In the genomic region with DNA sequence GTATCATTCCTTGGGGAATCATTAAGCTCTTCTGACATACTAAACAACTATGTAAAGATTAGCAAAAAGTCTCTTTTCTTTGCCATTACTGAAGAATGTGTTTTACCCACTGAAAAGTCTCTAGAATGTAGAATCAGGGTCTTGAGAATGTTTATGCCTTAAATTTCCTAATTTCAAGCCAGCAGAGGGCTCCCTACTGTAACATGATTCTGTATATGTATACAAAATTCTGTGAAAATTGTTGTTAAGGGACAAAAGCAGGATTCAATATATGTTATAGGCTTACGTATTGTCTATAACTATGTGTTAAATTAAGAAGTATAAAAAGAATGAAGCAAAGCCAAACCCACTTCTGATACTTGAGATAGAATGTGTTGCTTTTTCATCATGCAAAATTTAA, we compare ENCODE assay signal across 9 cellular contexts.
DNase-seq lines count a peak whose midpoint lies in the region; ATAC-seq and TF ChIP-seq lines count a peak whose summit lies in the region.
"Had no signal": no experiment of that assay in that cellular context is flagged by ENCODE, and none has a peak within 500 bp of the region (broad histone marks: within the 10 kb centered on the region; RNA-seq: fewer than 3 reads in every experiment).

No MANE protein-coding gene starts in this region.

- H3K27me3 ChIP-seq in IMR-90 (ENCODE audit: control insufficient read depth, insufficient read depth, low read length) = no peaks in the 10 kb centered on the region
- H3K27me3 ChIP-seq in spleen (replicated peaks in 1 of 7) = no peaks in the 10 kb centered on the region

- TF ChIP-seq POLR2A in IMR-90 (IDR thresholded peaks at IDR 0.05; ENCODE audit: low read depth, low read length) (no peak), spleen (IDR thresholded peaks at IDR 0.05) (no peak)

- no peak overlapping the region for H4K5ac ChIP-seq in IMR-90 (ENCODE audit: low read depth, low read length)

- BruUV-seq in Calu3 (replicated peaks; lab: Mats Ljungman, UMichigan) (no TSS peak), IMR-90 (replicated peaks; lab: Mats Ljungman, UMichigan) (no TSS peak)

- H2BK20ac ChIP-seq in IMR-90 (ENCODE audit: low read depth, low read length) = no peak overlapping the region

- no peaks in the 10 kb centered on the region for H3K9me1 ChIP-seq in IMR-90 (ENCODE audit: insufficient read depth, low read length)

- no peak overlapping the region for H2BK15ac ChIP-seq in IMR-90 (ENCODE audit: low read depth, low read length)

- no peak overlapping the region for H3K27ac Mint-ChIP-seq in Calu3 (ENCODE audit: unreplicated experiment)

- H3K9ac ChIP-seq in IMR-90 (ENCODE audit: low read depth, low read length) = no peak overlapping the region

- H3K4me1 ChIP-seq in IMR-90 (ENCODE audit: control insufficient read depth, insufficient read depth, low read length) (no peaks in the 10 kb centered on the region), spleen (no peaks in the 10 kb centered on the region)

- no peak overlapping the region for H2BK120ac ChIP-seq in IMR-90 (ENCODE audit: low read depth, low read length)

- H3K4ac ChIP-seq in IMR-90 (ENCODE audit: low read depth, low read length) = no peak overlapping the region

- H3K4me3 Mint-ChIP-seq in Calu3 (ENCODE audit: low read depth, unreplicated experiment) = no peak overlapping the region

- peaks cover 12% of the 10 kb centered on the region for H3K4me1 Mint-ChIP-seq in Calu3 (ENCODE audit: low read depth, unreplicated experiment)

- no CpG with 5 or more reads among the region's 1 CpG for WGBS in IMR-90 (ENCODE audit: extremely low coverage in 2 of 2, insufficient read length in 1 of 2), 2 experiments
- WGBS in spleen, 5 donors = 62 to 80% (median 70%) methylated on average over 1 of the region's 1 CpG

- DNase-seq in Calu3 (no peak), IMR-90 (peak; percentile 1), kidney tubule cell (ENCODE audit: low spot score) (peak; percentile 4), spleen (no peak), NCI-H82 treated with DMSO at 0.1 percent for 48 hours (lab: John Stamatoyannopoulos, UW; ENCODE audit: unreplicated experiment) (no peak)
- no peak for DNase-seq in activated effector memory CD4-positive, alpha-beta T cell treated with Interleukin-2 at 50 U/mL for 16 hours
- DNase-seq: H7 had no signal

- H2AK9ac ChIP-seq in IMR-90 (replicated peaks; ENCODE audit: low read depth, low read length, poor library complexity) = no peak overlapping the region

- H3K27ac ChIP-seq in IMR-90 (ENCODE audit: insufficient read depth, low read length) (no peak overlapping the region), VCaP (no peak overlapping the region), spleen (no peak overlapping the region)

- no peak for ATAC-seq in IMR-90 (ENCODE audit: low read depth)
- no peak for ATAC-seq in HG02623 (IDR thresholded peaks at IDR 0.05; ENCODE audit: unreplicated experiment)

- no peak overlapping the region for H2AK5ac ChIP-seq in IMR-90 (ENCODE audit: low read depth, low read length)

- H3K36me3 ChIP-seq in IMR-90 (ENCODE audit: control insufficient read depth, insufficient read depth, low read length) = no peaks in the 10 kb centered on the region
- no peaks in the 10 kb centered on the region for H3K36me3 ChIP-seq in spleen

- no peak overlapping the region for H3K56ac ChIP-seq in IMR-90 (ENCODE audit: extremely low read depth, insufficient read depth, low read length)

- H3K18ac ChIP-seq in IMR-90 (ENCODE audit: low read depth, low read length) = no peak overlapping the region

- H3K36me3 Mint-ChIP-seq in Calu3 (ENCODE audit: insufficient read depth, unreplicated experiment) = no peaks in the 10 kb centered on the region

- no peaks in the 10 kb centered on the region for H3K9me3 Mint-ChIP-seq in Calu3 (ENCODE audit: low read depth, unreplicated experiment)

- H3K4me3 ChIP-seq in IMR-90 (ENCODE audit: insufficient read depth, low read depth, low read length) (no peak overlapping the region), spleen (no peak overlapping the region)

- H3K23ac ChIP-seq in IMR-90 (ENCODE audit: low read depth, low read length) = no peak overlapping the region

- H2BK5ac ChIP-seq in IMR-90 (ENCODE audit: low read depth, low read length, poor library complexity, severe bottlenecking) = no peak overlapping the region

- no peak overlapping the region for H3K4me2 ChIP-seq in IMR-90 (ENCODE audit: low read depth, low read length)

- H4K20me1 ChIP-seq in IMR-90 (ENCODE audit: insufficient read depth, low read length) = no peaks in the 10 kb centered on the region

- H3K9me3 ChIP-seq in IMR-90 (ENCODE audit: control insufficient read depth, insufficient read depth, low read length) (no peaks in the 10 kb centered on the region), spleen (no peaks in the 10 kb centered on the region)

- TF ChIP-seq CTCF in Calu3 (IDR thresholded peaks at IDR 0.05; ENCODE audit: unreplicated experiment) (peak; percentile 41), IMR-90 (conservative IDR thresholded peaks at IDR 0.05; ENCODE audit: low read depth, low read length) (peak; percentile 18; the same call in 1 of the 2 replicates), VCaP (conservative IDR thresholded peaks at IDR 0.05) (peak; percentile 65), spleen (IDR thresholded peaks at IDR 0.05 in 8 of 11, conservative IDR thresholded peaks at IDR 0.05 in 3 of 11) (no peak)

- POLR2A ChIA-PET in IMR-90 (lab: Charles Lee; ENCODE audit: unreplicated experiment) = no interaction called here

- no peak overlapping the region for H4K91ac ChIP-seq in IMR-90 (ENCODE audit: insufficient read depth, low read depth, low read length)

- no peak overlapping the region for H4K8ac ChIP-seq in IMR-90 (ENCODE audit: low read depth in 2 of 2, low read length in 2 of 2)

- no peak overlapping the region for H2AFZ ChIP-seq in IMR-90 (replicated peaks; ENCODE audit: low read length, poor library complexity)

- no peak overlapping the region for H3K14ac ChIP-seq in IMR-90 (replicated peaks; ENCODE audit: low read depth, low read length)

- in situ Hi-C loops in IMR-90 (cut with MboI; ENCODE audit: low sequenced_read_pairs) = no loop called here

- H3K79me1 ChIP-seq in IMR-90 (ENCODE audit: low read depth in 1 of 2, low read length in 2 of 2) = no peaks in the 10 kb centered on the region

- H3K27me3 Mint-ChIP-seq in Calu3 (ENCODE audit: unreplicated experiment) = no peaks in the 10 kb centered on the region

- TF ChIP-seq RAD21 in IMR-90 (IDR thresholded peaks at IDR 0.05; ENCODE audit: low read length) = no peak

- CTCF ChIA-PET in Calu3 (lab: Charles Lee) = no interaction called here
- CTCF ChIA-PET in IMR-90 (lab: Yijun Ruan, JAX) = interaction anchor here (1.3 kb wide), 1 partner anchor 10 kb away, joined by 3 read pairs; no protein-coding TSS in a partner anchor

- dilution Hi-C loops in IMR-90 (cut with HindIII; ENCODE audit: low sequenced_read_pairs, unreplicated experiment) = no loop called here

- intact Hi-C loops in Calu3 (cut with micrococcal nuclease; ENCODE audit: unreplicated experiment) = loop anchor here (2.0 to 5.0 kb wide), 2 partner anchors 482 to 871 kb away; no protein-coding TSS in a partner anchor
- intact Hi-C loops in IMR-90 (cut with micrococcal nuclease) = loop anchor here (5.0 kb wide), 1 partner anchor 873 kb away; no protein-coding TSS in a partner anchor
- intact Hi-C loops in spleen (cut with DNase I; ENCODE audit: low total_unique reads) = no loop called here

TF ChIP-seq in IMR-90, 13 proteins besides CTCF, POLR2A, EP300 and RAD21:
- no peak for TF ChIP-seq BHLHE40 (IDR thresholded peaks at IDR 0.05; ENCODE audit: low read depth, low read length)
- TF ChIP-seq CHD1 (IDR thresholded peaks at IDR 0.05; ENCODE audit: low read depth, low read length) = no peak
- TF ChIP-seq FOS (IDR thresholded peaks at IDR 0.05; ENCODE audit: low read depth, low read length) = no peak
- TF ChIP-seq USF2 (IDR thresholded peaks at IDR 0.05; ENCODE audit: low read depth, low read length) = no peak
- no peak for TF ChIP-seq RCOR1 (IDR thresholded peaks at IDR 0.05; ENCODE audit: insufficient replicate concordance, low read length)
- no peak for TF ChIP-seq CEBPB (IDR thresholded peaks at IDR 0.05; ENCODE audit: low read depth, low read length)
- TF ChIP-seq MXI1 (IDR thresholded peaks at IDR 0.05; ENCODE audit: borderline replicate concordance, low read depth, low read length) = no peak
- no peak for TF ChIP-seq ELK1 (IDR thresholded peaks at IDR 0.05; ENCODE audit: borderline replicate concordance, low read depth, low read length)
- no peak for TF ChIP-seq NFE2L2 (IDR thresholded peaks at IDR 0.05; ENCODE audit: low read depth, low read length)
- TF ChIP-seq SMC3 (IDR thresholded peaks at IDR 0.05; ENCODE audit: low read depth, low read length) = no peak
TF ChIP-seq in IMR-90: peak in this region for 0.

Comparison
In these comparisons a context has a peak if more than half of its experiments do, and no peak if none do; other contexts are left out.
1. DNase-seq: peak in IMR-90 (single experiment) and kidney tubule cell (single experiment); none in Calu3 (single experiment), spleen (single experiment), NCI-H82 treated with DMSO at 0.1 percent for 48 hours (single experiment) and activated effector memory CD4-positive, alpha-beta T cell treated with Interleukin-2 at 50 U/mL for 16 hours (single experiment).
2. CTCF ChIP-seq: peak in Calu3 (single experiment), IMR-90 (single experiment) and VCaP (single experiment); none in spleen (0 of 11).